ENCODE assay signal across 8 cellular contexts in genomic region chr16:19520861-19521331, GRCh38. TPM values are rescaled to one million over a fixed set of nuclear protein-coding genes. Genes with fewer than 3 reads are reported as not detected.
A peak's percentile ranks its signal among the peaks of the same experiment; 100 is the strongest.
DNase-seq lines count a peak whose midpoint lies in the region; ATAC-seq and TF ChIP-seq lines count a peak whose summit lies in the region.

No MANE protein-coding gene starts in this region.

- H3K27me3 ChIP-seq in Karpas-422 (ENCODE audit: low read length), result no peaks in the 10 kb centered on the region
- no peaks in the 10 kb centered on the region for H3K27me3 ChIP-seq in ascending aorta
- no peaks in the 10 kb centered on the region for H3K27me3 ChIP-seq in left lung
- H3K27me3 ChIP-seq in thoracic aorta (replicated peaks; ENCODE audit: insufficient read depth), result no peaks in the 10 kb centered on the region

- no peak for TF ChIP-seq CTCF in ascending aorta (IDR thresholded peaks at IDR 0.05)
- TF ChIP-seq CTCF in left lung (IDR thresholded peaks at IDR 0.05), result no peak
- no peak for TF ChIP-seq CTCF in thoracic aorta (IDR thresholded peaks at IDR 0.05)

- H3K4me1 ChIP-seq in Karpas-422 (ENCODE audit: low read length), result peaks cover 56% of the 10 kb centered on the region
- peaks cover 6 to 31% of the 10 kb centered on the region in 2 donors for H3K4me1 ChIP-seq in ascending aorta
- H3K4me1 ChIP-seq in left lung, result peaks cover 30 to 72% of the 10 kb centered on the region in 2 donors
- peaks cover 23 to 57% of the 10 kb centered on the region in 2 donors for H3K4me1 ChIP-seq in thoracic aorta (ENCODE audit: control insufficient read depth in 1 of 2, low read depth in 2 of 2)

- peaks cover 7% of the 10 kb centered on the region for H4K20me1 ChIP-seq in Karpas-422 (ENCODE audit: insufficient read depth, low read depth, low read length)

- peak overlapping the region; percentile 89 for H3K4me2 ChIP-seq in Karpas-422 (ENCODE audit: low read depth, low read length, poor library complexity, severe bottlenecking)

- H3K4me3 ChIP-seq in Karpas-422 (ENCODE audit: low read length) (peak overlapping the region; percentile 79), ascending aorta (peak overlapping the region; percentile 82 to 89), left lung (peak overlapping the region; percentile 93 to 98), thoracic aorta (peak overlapping the region; percentile 83)

- peak; percentile 0 for ATAC-seq in left lung
- no peak for ATAC-seq in thoracic aorta (ENCODE audit: insufficient number of reproducible peaks, low FRiP score, low read depth)

- DNase-seq in ELF-1 (ENCODE audit: low read depth, low spot score), result peak; percentile 39
- peak; percentile 57 for DNase-seq in Karpas-422
- DNase-seq in ascending aorta (ENCODE audit: low spot score in 2 of 2), result no peak
- no peak for DNase-seq in left lung
- no peak for DNase-seq in thoracic aorta (ENCODE audit: low spot score)
- DNase-seq in SIG-M5 treated with dmso at 0.1 percent for 504 hours (lab: John Stamatoyannopoulos, UW; ENCODE audit: unreplicated experiment), result no peak
- DNase-seq in hypothalamus (lab: John Stamatoyannopoulos, UW), result no peak
- no peak for DNase-seq in SIG-M5 (lab: John Stamatoyannopoulos, UW)

- intact Hi-C loops in ascending aorta (cut with DNase I) (loop anchor here (5.0 kb wide), 1 partner anchor 434 kb away; no protein-coding TSS in a partner anchor), left lung (cut with DNase I) (no loop called here)

- no peak overlapping the region for H2AFZ ChIP-seq in Karpas-422 (ENCODE audit: low read length)

- H3K9ac ChIP-seq in Karpas-422 (ENCODE audit: low read length), result peak overlapping the region; percentile 91

- peaks cover 25% of the 10 kb centered on the region; the same call in 1 of the 2 replicates for H3K36me3 ChIP-seq in Karpas-422 (ENCODE audit: insufficient read depth, low read length)
- H3K36me3 ChIP-seq in ascending aorta, result peaks cover 7 to 10% of the 10 kb centered on the region in 2 donors
- H3K36me3 ChIP-seq in left lung, result peaks cover 0 to 9% of the 10 kb centered on the region in 2 donors
- H3K36me3 ChIP-seq in thoracic aorta, result no peaks in the 10 kb centered on the region

- H3K9me3 ChIP-seq in Karpas-422 (ENCODE audit: low read length) (no peaks in the 10 kb centered on the region), ascending aorta (no peaks in the 10 kb centered on the region), left lung (no peaks in the 10 kb centered on the region), thoracic aorta (no peaks in the 10 kb centered on the region)

- H3K9me2 ChIP-seq in Karpas-422 (replicated peaks; ENCODE audit: insufficient read depth, low read length), result no peaks in the 10 kb centered on the region

- H3K27ac ChIP-seq in Karpas-422 (ENCODE audit: low read length) (peak overlapping the region; percentile 78), ascending aorta (peak overlapping the region; percentile 85 to 91), left lung (peak overlapping the region; percentile 93 to 97), thoracic aorta (peak overlapping the region; percentile 85 to 90)

- peaks cover 81% of the 10 kb centered on the region for H3K79me2 ChIP-seq in Karpas-422 (ENCODE audit: low read length)

RNA-seq across cellular contexts. Expression of gene GDE1, which starts 1.0 kb away (rescaled TPM):
- 38.0 and 40.6 TPM in 2 replicates for total RNA-seq in Karpas-422 (2014; rRNA removed; shearing (Covaris generic); ENCODE audit: low replicate concordance)
- total RNA-seq in ascending aorta (27.4 TPM), left lung (100 to 1,000 TPM in 1 of 2 donors, 10 to 100 TPM in 1; 84.6 to 111 TPM), thoracic aorta (10 to 100 TPM; 47.8 to 49.7 TPM)

RNA-seq across cellular contexts. Expression of gene CCP110, which starts 2.8 kb away (rescaled TPM):
- 16.0 and 30.1 TPM in 2 replicates for total RNA-seq in Karpas-422 (2014; rRNA removed; shearing (Covaris generic); ENCODE audit: low replicate concordance)
- total RNA-seq in ascending aorta (6.1 TPM), left lung (10 to 100 TPM; 22.3 to 23.6 TPM), thoracic aorta (10 to 100 TPM; 20.4 to 30.7 TPM)

RNA-seq across cellular contexts. Expression of gene VPS35L, which starts 34.6 kb away (rescaled TPM):
- 4.7 and 6.6 TPM in 2 replicates for total RNA-seq in Karpas-422 (2014; rRNA removed; shearing (Covaris generic); ENCODE audit: low replicate concordance)
- total RNA-seq in ascending aorta (44.4 TPM), left lung (10 to 100 TPM; 57.3 to 70.2 TPM), thoracic aorta (10 to 100 TPM; 38.2 to 41.6 TPM)

Comparison
In these comparisons a context has a peak if more than half of its experiments do, and no peak if none do; other contexts are left out.
1. DNase-seq: peak in ELF-1 (single experiment) and Karpas-422 (single experiment); none in ascending aorta (0 of 2), left lung (0 of 2), thoracic aorta (single experiment), SIG-M5 treated with dmso at 0.1 percent for 504 hours (single experiment), hypothalamus (0 of 51) and SIG-M5 (single experiment).
2. Peak in every context shown above with its lines, with median percentiles within 50 percentile points of each other: H3K27ac ChIP-seq and H3K4me3 ChIP-seq.